In genomic region chr7:117873933-117874530, GRCh38 we compare ENCODE assay signal across 10 cellular contexts. TPM values are rescaled to one million over a fixed set of nuclear protein-coding genes. Genes with fewer than 3 reads are reported as not detected.
A peak's percentile ranks its signal among the peaks of the same experiment; 100 is the strongest.
DNase-seq lines count a peak whose midpoint lies in the region; ATAC-seq and TF ChIP-seq lines count a peak whose summit lies in the region.
"Had no signal": no experiment of that assay in that cellular context is flagged by ENCODE, and none has a peak within 500 bp of the region (broad histone marks: within the 10 kb centered on the region; RNA-seq: fewer than 3 reads in every experiment).

No MANE protein-coding gene starts in this region.

- intact Hi-C loops in CD4-positive, alpha-beta T cell (cut with DNase I, micrococcal nuclease), result no loop called here

- H3K9ac ChIP-seq in SK-N-MC (ENCODE audit: insufficient read length), result peak overlapping the region; percentile 79

- CTCF ChIA-PET in CD4-positive, alpha-beta T cell (lab: Charles Lee), result no interaction called here
- CTCF ChIA-PET in HEK293T (lab: Yijun Ruan, JAX), result interaction anchor here (0.9 kb wide), 1 partner anchor 9 kb away, joined by 4 read pairs; no protein-coding TSS in a partner anchor

- POLR2A ChIA-PET in CD4-positive, alpha-beta T cell (lab: Charles Lee), result no interaction called here
- POLR2A ChIA-PET in HEK293T (lab: Yijun Ruan, JAX), result no interaction called here

- no peaks in the 10 kb centered on the region for H3K9me3 Mint-ChIP-seq in CD4-positive, alpha-beta T cell
- H3K9me3 Mint-ChIP-seq in osteocyte (ENCODE audit: unreplicated experiment), result no peaks in the 10 kb centered on the region

- DNase-seq in CD4-positive, alpha-beta T cell, result no peak
- DNase-seq in SK-N-MC (ENCODE audit: low read depth, low spot score), result no peak
- no peak for DNase-seq in fibroblast of mammary gland (ENCODE audit: low read depth)
- DNase-seq in osteocyte (ENCODE audit: extremely low spot score, unreplicated experiment), result no peak
- no peak for DNase-seq in AML-193 (lab: John Stamatoyannopoulos, UW)
- DNase-seq in AG20443 (ENCODE audit: low spot score), result no peak
- DNase-seq in NCI-H510A (lab: John Stamatoyannopoulos, UW), result no peak
- DNase-seq in HEK293T (ENCODE audit: extremely low spot score), result no peak
- DNase-seq: DND-41, SW 1271 had no signal

- peak overlapping the region; percentile 14 for H3K4me3 Mint-ChIP-seq in CD4-positive, alpha-beta T cell
- H3K4me3 Mint-ChIP-seq in osteocyte (ENCODE audit: unreplicated experiment), result peak overlapping the region; percentile 78

- H3K27me3 Mint-ChIP-seq in CD4-positive, alpha-beta T cell, result peaks cover 65% of the 10 kb centered on the region
- H3K27me3 Mint-ChIP-seq in osteocyte (ENCODE audit: unreplicated experiment), result peaks cover 30% of the 10 kb centered on the region

- ATAC-seq in CD4-positive, alpha-beta T cell (ENCODE audit: poor library complexity), result no peak

- H3K27ac Mint-ChIP-seq in CD4-positive, alpha-beta T cell, result no peak overlapping the region
- peak overlapping the region; percentile 32 for H3K27ac Mint-ChIP-seq in osteocyte (ENCODE audit: unreplicated experiment)

- H3K4me3 ChIP-seq in SK-N-MC, result peak overlapping the region; percentile 81
- H3K4me3 ChIP-seq in fibroblast of mammary gland (ENCODE audit: control insufficient read depth, low read depth, low read length), result peak overlapping the region; percentile 38

- H3K36me3 Mint-ChIP-seq in CD4-positive, alpha-beta T cell (ENCODE audit: low read depth), result no peaks in the 10 kb centered on the region
- no peaks in the 10 kb centered on the region for H3K36me3 Mint-ChIP-seq in osteocyte (ENCODE audit: unreplicated experiment)

- H3K9me3 ChIP-seq in CD4-positive, alpha-beta T cell (ENCODE audit: control insufficient read depth, low read length), result no peaks in the 10 kb centered on the region
- H3K9me3 ChIP-seq in SK-N-MC (ENCODE audit: low read depth, low read length), result no peaks in the 10 kb centered on the region

- no peaks in the 10 kb centered on the region for H3K36me3 ChIP-seq in SK-N-MC (ENCODE audit: insufficient read depth, low read length)

- H3K4me1 Mint-ChIP-seq in CD4-positive, alpha-beta T cell (ENCODE audit: low read depth), result peaks cover 10% of the 10 kb centered on the region
- H3K4me1 Mint-ChIP-seq in osteocyte (ENCODE audit: unreplicated experiment), result peaks cover 22% of the 10 kb centered on the region

- no peak overlapping the region for H3K27ac ChIP-seq in CD4-positive, alpha-beta T cell (ENCODE audit: low read depth, low read length)
- H3K27ac ChIP-seq in SK-N-MC, result no peak overlapping the region

- peaks cover 41% of the 10 kb centered on the region for H3K27me3 ChIP-seq in CD4-positive, alpha-beta T cell (ENCODE audit: control insufficient read depth, insufficient read depth, low read length)

- no peak for TF ChIP-seq CTCF in CD4-positive, alpha-beta T cell (IDR thresholded peaks at IDR 0.05)
- TF ChIP-seq CTCF in fibroblast of mammary gland (conservative IDR thresholded peaks at IDR 0.05; ENCODE audit: control insufficient read depth, insufficient read depth, low read depth, low read length), result no peak
- TF ChIP-seq CTCF in osteocyte (IDR thresholded peaks at IDR 0.05), result no peak

TF ChIP-seq in HEK293T, 16 proteins besides CTCF, POLR2A, EP300 and RAD21:
- no peak for TF ChIP-seq PKNOX1 (IDR thresholded peaks at IDR 0.05)
- TF ChIP-seq SP1 (IDR thresholded peaks at IDR 0.05), result no peak
- TF ChIP-seq L3MBTL2 (conservative IDR thresholded peaks at IDR 0.05), result no peak
- TF ChIP-seq ARNT (IDR thresholded peaks at IDR 0.05), result no peak

RNA-seq across cellular contexts. Expression of gene CTTNBP2, which starts 0.8 kb away (rescaled TPM):
- total RNA-seq in CD4-positive, alpha-beta T cell, result not detected
- total RNA-seq in osteocyte, result 2.3 and 2.6 TPM in 2 replicates
